In genomic region chr1:2294661-2295060, GRCh38 we compare ENCODE assay signal across 23 cellular contexts.
DNase-seq lines count a peak whose midpoint lies in the region; ATAC-seq and TF ChIP-seq lines count a peak whose summit lies in the region.
"Had no signal": no experiment of that assay in that cellular context is flagged by ENCODE, and none has a peak within 500 bp of the region (broad histone marks: within the 10 kb centered on the region; RNA-seq: fewer than 3 reads in every experiment).

No MANE protein-coding gene starts in this region.

- H3K9ac ChIP-seq in adipocyte (ENCODE audit: low read length) = peak overlapping the region; percentile 4

- H3K27ac ChIP-seq in naive thymus-derived CD4-positive, alpha-beta T cell (ENCODE audit: low read depth, low read length) = peak overlapping the region; percentile 98
- peak overlapping the region in 3 of 4 donors; percentile 17 to 32 (median 32) for H3K27ac ChIP-seq in transverse colon

- DNase-seq in activated naive CD4-positive, alpha-beta T cell treated with anti-CD3 and anti-CD28 coated beads, Interleukin-2, amount 10 ng/mL, durations not matched to agents 7 days and 5 days = no peak
- DNase-seq in adipocyte (ENCODE audit: low read depth) (no peak), transverse colon (no peak)
- no peak for DNase-seq in naive thymus-derived CD4-positive, alpha-beta T cell
- no peak for DNase-seq in stimulated activated CD4-positive, alpha-beta T cell treated with anti-CD3 and anti-CD28 coated beads, Interleukin-2, amount 100 ng/mL, for 48 hours
- DNase-seq: activated CD4-positive, alpha-beta T cell treated with anti-CD3 and anti-CD28 coated beads, Interleukin-2, amount 50 U/mL, for 48 hours; activated naive CD4-positive, alpha-beta T cell treated with anti-CD3 and anti-CD28 coated beads, Interleukin-2, amount 50 U/mL, for 16 hours; activated T-cell treated with anti-CD3 and anti-CD28 coated beads, Interleukin-2, amount 50 U/mL, for 1 hour; C1 segment of cervical spinal cord; DMS153; dorsolateral prefrontal cortex; GDM1; HCEC 1CT; NCI-H1694; NCI-H82; OCI-M1; SHP77; T-cell had no signal

- H3K36me3 ChIP-seq in adipocyte (ENCODE audit: control insufficient read depth, insufficient read depth, low read length, severe bottlenecking) (no peaks in the 10 kb centered on the region), transverse colon (no peaks in the 10 kb centered on the region)
- H3K36me3 ChIP-seq in naive thymus-derived CD4-positive, alpha-beta T cell (ENCODE audit: control insufficient read depth in 2 of 3, insufficient read depth in 3 of 3, low read length in 3 of 3) = peaks cover 0 to 6% (median 5%) of the 10 kb centered on the region in 3 experiments

- 85% methylated on average over 6 of the region's 6 CpGs; no CpG with 5 or more reads in 1 of the 2 donors for WGBS in transverse colon (ENCODE audit: low coverage in 1 of 2), 2 donors

- no peaks in the 10 kb centered on the region for H3K9me3 ChIP-seq in adipocyte (ENCODE audit: control insufficient read depth, low read length)
- no peaks in the 10 kb centered on the region for H3K9me3 ChIP-seq in naive thymus-derived CD4-positive, alpha-beta T cell (ENCODE audit: control insufficient read depth in 2 of 3, low read length in 3 of 3)
- no peaks in the 10 kb centered on the region for H3K9me3 ChIP-seq in transverse colon

- H3K27ac Mint-ChIP-seq in activated naive CD4-positive, alpha-beta T cell treated with anti-CD3 and anti-CD28 coated beads, Interleukin-2, amount 50 U/mL, for 24 hours = peak overlapping the region; percentile 68
- no peak overlapping the region for H3K27ac Mint-ChIP-seq in activated naive CD4-positive, alpha-beta T cell treated with anti-CD3 and anti-CD28 coated beads, Interleukin-2, amount 10 ng/mL, durations not matched to agents 7 days and 5 days
- H3K27ac Mint-ChIP-seq in naive thymus-derived CD4-positive, alpha-beta T cell = peak overlapping the region in 7 of 9 donors; percentile 77 to 99 (median 95)
- H3K27ac Mint-ChIP-seq: type B pancreatic cell had no signal

- H3K27me3 ChIP-seq in adipocyte (replicated peaks; ENCODE audit: control insufficient read depth, insufficient read depth, low read length) (no peaks in the 10 kb centered on the region), transverse colon (no peaks in the 10 kb centered on the region)
- no peaks in the 10 kb centered on the region for H3K27me3 ChIP-seq in naive thymus-derived CD4-positive, alpha-beta T cell (ENCODE audit: control insufficient read depth in 2 of 2, insufficient read depth in 2 of 2, low read length in 2 of 2)
- H3K27me3 ChIP-seq: dorsolateral prefrontal cortex had no signal

- H3K4me3 Mint-ChIP-seq in activated naive CD4-positive, alpha-beta T cell treated with anti-CD3 and anti-CD28 coated beads, Interleukin-2, amount 50 U/mL, for 24 hours = no peak overlapping the region
- H3K4me3 Mint-ChIP-seq in activated naive CD4-positive, alpha-beta T cell treated with anti-CD3 and anti-CD28 coated beads, Interleukin-2, amount 10 ng/mL, durations not matched to agents 7 days and 5 days = no peak overlapping the region
- peak overlapping the region in 2 of 10 donors; percentile 71 to 74 for H3K4me3 Mint-ChIP-seq in naive thymus-derived CD4-positive, alpha-beta T cell
- H3K4me3 Mint-ChIP-seq: type B pancreatic cell had no signal

- no peak for TF ChIP-seq EP300 in transverse colon (IDR thresholded peaks at IDR 0.05; ENCODE audit: low read depth)

- H3K27me3 Mint-ChIP-seq in activated naive CD4-positive, alpha-beta T cell treated with anti-CD3 and anti-CD28 coated beads, Interleukin-2, amount 50 U/mL, for 24 hours = no peaks in the 10 kb centered on the region
- H3K27me3 Mint-ChIP-seq in activated naive CD4-positive, alpha-beta T cell treated with anti-CD3 and anti-CD28 coated beads, Interleukin-2, amount 10 ng/mL, durations not matched to agents 7 days and 5 days = no peaks in the 10 kb centered on the region
- no peaks in the 10 kb centered on the region for H3K27me3 Mint-ChIP-seq in naive thymus-derived CD4-positive, alpha-beta T cell
- H3K27me3 Mint-ChIP-seq: T-cell, type B pancreatic cell had no signal

- CTCF ChIA-PET in activated naive CD4-positive, alpha-beta T cell treated with anti-CD3 and anti-CD28 coated beads, Interleukin-2, amount 10 ng/mL, durations not matched to agents 7 days and 5 days (lab: Charles Lee) = no interaction called here
- CTCF ChIA-PET in naive thymus-derived CD4-positive, alpha-beta T cell (lab: Charles Lee) = interaction anchor here (1.2 kb wide), 1 partner anchor 54 kb away, joined by 3 read pairs; no protein-coding TSS in a partner anchor

- no peak overlapping the region for H3K4me3 ChIP-seq in adipocyte (ENCODE audit: low read length)
- H3K4me3 ChIP-seq in naive thymus-derived CD4-positive, alpha-beta T cell (ENCODE audit: low read length) = no peak overlapping the region
- no peak overlapping the region for H3K4me3 ChIP-seq in transverse colon

- intact Hi-C loops in naive thymus-derived CD4-positive, alpha-beta T cell (cut with micrococcal nuclease) = loop anchor here in 1 of 2 donors (10.0 kb wide), 1 partner anchor 230 kb away; the partner anchor contains the start of gene PANK4
- intact Hi-C loops in transverse colon (cut with DNase I; ENCODE audit: low total_unique reads) = no loop called here

- no peak for TF ChIP-seq POLR2A in transverse colon (IDR thresholded peaks at IDR 0.05)

- peaks cover 97% of the 10 kb centered on the region for H3K4me1 Mint-ChIP-seq in activated naive CD4-positive, alpha-beta T cell treated with anti-CD3 and anti-CD28 coated beads, Interleukin-2, amount 50 U/mL, for 24 hours
- peaks cover 96% of the 10 kb centered on the region for H3K4me1 Mint-ChIP-seq in activated naive CD4-positive, alpha-beta T cell treated with anti-CD3 and anti-CD28 coated beads, Interleukin-2, amount 10 ng/mL, durations not matched to agents 7 days and 5 days
- peaks cover 51 to 100% (median 84%) of the 10 kb centered on the region in 7 donors for H3K4me1 Mint-ChIP-seq in naive thymus-derived CD4-positive, alpha-beta T cell

- no peaks in the 10 kb centered on the region for H3K9me3 Mint-ChIP-seq in activated naive CD4-positive, alpha-beta T cell treated with anti-CD3 and anti-CD28 coated beads, Interleukin-2, amount 50 U/mL, for 24 hours
- H3K9me3 Mint-ChIP-seq in activated naive CD4-positive, alpha-beta T cell treated with anti-CD3 and anti-CD28 coated beads, Interleukin-2, amount 10 ng/mL, durations not matched to agents 7 days and 5 days = no peaks in the 10 kb centered on the region
- H3K9me3 Mint-ChIP-seq in naive thymus-derived CD4-positive, alpha-beta T cell = no peaks in the 10 kb centered on the region
- H3K9me3 Mint-ChIP-seq: T-cell, type B pancreatic cell had no signal

- no peak for TF ChIP-seq CTCF in transverse colon (IDR thresholded peaks at IDR 0.05)

- peaks cover 49% of the 10 kb centered on the region for H3K4me1 ChIP-seq in adipocyte (ENCODE audit: control insufficient read depth, insufficient read depth, low read length)
- H3K4me1 ChIP-seq in naive thymus-derived CD4-positive, alpha-beta T cell (ENCODE audit: control insufficient read depth in 2 of 2, insufficient read depth in 2 of 2, low read length in 2 of 2) = peaks cover 49 to 88% of the 10 kb centered on the region in 2 donors
- peaks cover 41 to 64% (median 53%) of the 10 kb centered on the region in 4 donors for H3K4me1 ChIP-seq in transverse colon

- in situ Hi-C loops in transverse colon (cut with MboI; ENCODE audit: low pct_ligation_motif_present in 1 of 4, low pct_unique_long_range_greater_than_20kb in 1 of 4, low sequenced_read_pairs in 3 of 4) = no loop called here

- POLR2A ChIA-PET in naive thymus-derived CD4-positive, alpha-beta T cell (lab: Charles Lee) = interaction anchor here (1.0 to 1.1 kb wide), 2 partner anchors 17 to 63 kb away, joined by 3 read pairs; no protein-coding TSS in a partner anchor

- ATAC-seq in naive thymus-derived CD4-positive, alpha-beta T cell = no peak
- ATAC-seq in HG03469 (IDR thresholded peaks at IDR 0.05; ENCODE audit: unreplicated experiment) (no peak), GM18873 (IDR thresholded peaks at IDR 0.05; ENCODE audit: low FRiP score, unreplicated experiment) (no peak)
- ATAC-seq: left lobe of liver, T-cell had no signal

- peaks cover 5% of the 10 kb centered on the region for H3K36me3 Mint-ChIP-seq in activated naive CD4-positive, alpha-beta T cell treated with anti-CD3 and anti-CD28 coated beads, Interleukin-2, amount 50 U/mL, for 24 hours
- peaks cover 24% of the 10 kb centered on the region for H3K36me3 Mint-ChIP-seq in activated naive CD4-positive, alpha-beta T cell treated with anti-CD3 and anti-CD28 coated beads, Interleukin-2, amount 10 ng/mL, durations not matched to agents 7 days and 5 days
- H3K36me3 Mint-ChIP-seq in naive thymus-derived CD4-positive, alpha-beta T cell = peaks cover 0 to 9% (median 0%) of the 10 kb centered on the region in 5 donors
- H3K36me3 Mint-ChIP-seq: type B pancreatic cell had no signal
